ENCODE assay signal across 8 cellular contexts in the genomic region with DNA sequence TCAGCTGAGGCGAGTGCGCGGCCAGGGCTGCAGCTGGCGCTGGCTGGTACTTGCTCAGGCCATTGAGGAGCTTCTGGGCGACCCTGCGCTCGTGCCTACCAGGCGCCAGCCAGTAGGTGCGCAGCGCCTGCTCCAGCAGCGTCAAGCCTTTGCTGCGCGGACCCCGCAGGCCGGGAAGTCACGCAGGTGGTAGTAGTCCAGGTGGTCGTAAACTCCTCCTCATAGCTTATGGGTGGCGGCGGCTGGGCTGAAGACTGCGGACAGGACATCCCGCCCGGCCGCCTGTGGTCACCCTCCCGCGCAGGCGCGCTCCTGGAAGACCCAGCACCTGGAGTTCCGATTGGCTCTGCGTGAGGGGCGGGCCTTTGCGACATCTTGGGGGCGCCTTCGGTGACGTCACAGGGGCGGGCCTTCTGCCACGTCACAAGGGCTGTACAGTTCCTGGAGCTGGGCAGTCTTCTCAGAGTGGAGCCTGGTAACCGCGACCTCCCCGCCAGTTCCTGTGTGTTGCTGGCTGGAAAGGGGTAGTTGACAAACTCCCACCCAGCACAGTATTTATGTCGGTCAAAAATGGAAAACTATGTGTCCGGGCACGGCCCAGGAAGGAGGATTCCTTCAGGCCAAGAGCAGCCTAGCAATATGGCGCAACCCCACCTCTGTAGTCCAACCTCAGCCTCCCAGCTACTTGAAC.
DNase-seq lines count a peak whose midpoint lies in the region; TF ChIP-seq lines count a peak whose summit lies in the region.
"Not testable (repeated sequence)": the region's sequence is repeated elsewhere in the genome, so short reads cannot be mapped to it uniquely, and the experiment has no call there.

No MANE protein-coding gene starts in this region.

- H3K27me3 ChIP-seq in MM.1S (replicated peaks; ENCODE audit: insufficient read depth, low read length); neural progenitor cell; stomach smooth muscle (ENCODE audit: control insufficient read depth in 1 of 2, insufficient read depth in 2 of 2, low read length in 2 of 2): not testable (repeated sequence)

- not testable (repeated sequence) for H3K36me3 Mint-ChIP-seq in neural progenitor cell

- H3K4me2 ChIP-seq in MM.1S (ENCODE audit: low read depth, low read length) (peak overlapping the region; percentile 51; the same call in 1 of the 2 replicates), neural progenitor cell (peak overlapping the region; percentile 73)

- peak overlapping the region; percentile 88 for H3K4me3 ChIP-seq in MM.1S (ENCODE audit: low read length)
- peak overlapping the region; percentile 87 for H3K4me3 ChIP-seq in fibroblast of villous mesenchyme (ENCODE audit: low read depth, low read length)
- H3K4me3 ChIP-seq in neural progenitor cell, result peak overlapping the region; percentile 87
- peak overlapping the region; percentile 81 to 88 for H3K4me3 ChIP-seq in stomach smooth muscle (ENCODE audit: low read length in 2 of 2)

- not testable (repeated sequence) for H3F3A ChIP-seq in MM.1S (ENCODE audit: insufficient read depth, low read length); neural progenitor cell (ENCODE audit: low read depth)

- H3K4me1 Mint-ChIP-seq in neural progenitor cell, result not testable (repeated sequence)

- H3K27ac ChIP-seq in MM.1S (ENCODE audit: low read length), result peak overlapping the region; percentile 30; the same call in 1 of the 2 replicates
- H3K27ac ChIP-seq in neural progenitor cell, result not testable (repeated sequence)
- H3K27ac ChIP-seq in stomach smooth muscle (ENCODE audit: low read length), result peak overlapping the region; percentile 84

- not testable (repeated sequence) for H3K9me2 ChIP-seq in MM.1S (replicated peaks; ENCODE audit: insufficient read depth, low read length)

- H3K27me3 Mint-ChIP-seq in neural progenitor cell (ENCODE audit: insufficient read depth, low read depth), result not testable (repeated sequence)

- H3K27ac Mint-ChIP-seq in neural progenitor cell, result not testable (repeated sequence)

- TF ChIP-seq CTCF in MM.1S (IDR thresholded peaks at IDR 0.05; ENCODE audit: low read length) (peak; percentile 5; the same call in 1 of the 2 replicates), neural progenitor cell (IDR thresholded peaks at IDR 0.05) (peak; percentile 12)
- not testable (repeated sequence) for TF ChIP-seq CTCF in fibroblast of villous mesenchyme (IDR thresholded peaks at IDR 0.05; ENCODE audit: insufficient read depth, low read depth, low read length)

- H3K9me3 ChIP-seq in MM.1S (replicated peaks; ENCODE audit: insufficient read depth, low read length); neural progenitor cell (ENCODE audit: low read depth); stomach smooth muscle (ENCODE audit: control insufficient read depth in 2 of 2, low read length in 2 of 2): not testable (repeated sequence)

- peak overlapping the region; percentile 73 for H3K9ac ChIP-seq in MM.1S (ENCODE audit: low read length)
- peak overlapping the region; percentile 53 for H3K9ac ChIP-seq in neural progenitor cell
- H3K9ac ChIP-seq in stomach smooth muscle (ENCODE audit: low read length in 2 of 2), result peak overlapping the region; percentile 72 to 80

- DNase-seq in GM03348 (ENCODE audit: low spot score), result peak; percentile 90
- peak; percentile 85 for DNase-seq in HCEC 1CT
- DNase-seq in MM.1S, result peak; percentile 93
- DNase-seq in SHP77 treated with DMSO at 0.1 percent for 48 hours (lab: John Stamatoyannopoulos, UW), result peak; percentile 74
- peak; percentile 91 for DNase-seq in activated gamma-delta T cell treated with Interleukin-2 at 50 U/mL for 16 hours
- peak; percentile 93 for DNase-seq in fibroblast of villous mesenchyme (ENCODE audit: low read depth)
- DNase-seq in neural progenitor cell (ENCODE audit: low spot score), result peak; percentile 93

- H3K9me3 Mint-ChIP-seq in neural progenitor cell, result not testable (repeated sequence)

- H3K4me1 ChIP-seq in MM.1S (ENCODE audit: low read length); neural progenitor cell; stomach smooth muscle (ENCODE audit: control insufficient read depth, insufficient read depth, low read length): not testable (repeated sequence)

- H2AFZ ChIP-seq in MM.1S (ENCODE audit: low read length) (peak overlapping the region; percentile 73), neural progenitor cell (replicated peaks) (peak overlapping the region; percentile 89)

- H3K4me3 Mint-ChIP-seq in neural progenitor cell, result peak overlapping the region; percentile 89

- not testable (repeated sequence) for H4K20me1 ChIP-seq in MM.1S (ENCODE audit: insufficient read depth, low read length); neural progenitor cell (ENCODE audit: low read depth)

- H3K79me2 ChIP-seq in MM.1S (ENCODE audit: low read length), result not testable (repeated sequence)
- H3K79me2 ChIP-seq in neural progenitor cell (ENCODE audit: low read depth), result peaks cover 18% of the 10 kb centered on the region

- not testable (repeated sequence) for H3K36me3 ChIP-seq in MM.1S (replicated peaks; ENCODE audit: insufficient read depth, low read length); neural progenitor cell; stomach smooth muscle (ENCODE audit: control insufficient read depth in 2 of 2, insufficient read depth in 2 of 2, low read length in 2 of 2)
